ENCODE assay signal across 7 cellular contexts in genomic region chr15:56890038-56890437, GRCh38.
"Had no signal": no experiment of that assay in that cellular context is flagged by ENCODE, and none has a peak within 500 bp of the region (broad histone marks: within the 10 kb centered on the region; RNA-seq: fewer than 3 reads in every experiment).

No MANE protein-coding gene starts in this region.

- FAIRE-seq: HepG2, HTR-8/SVneo had no signal

- H3K27me3 Mint-ChIP-seq: IgD-negative memory B cell had no signal

- DNase-seq: IMR-90, KBM-7, KG1 had no signal

- H3K27ac ChIP-seq: HL-60 had no signal

- H3K27ac Mint-ChIP-seq: IgD-negative memory B cell had no signal

- H3K9me3 Mint-ChIP-seq: IgD-negative memory B cell had no signal

- ATAC-seq: HepG2 had no signal

- H3K36me3 Mint-ChIP-seq: IgD-negative memory B cell had no signal
